Comparison of ENCODE assay signal across 8 cellular contexts in genomic region chr12:92144045-92144630, GRCh38. TPM values are rescaled to one million over a fixed set of nuclear protein-coding genes. Genes with fewer than 3 reads are reported as not detected.
A peak's percentile ranks its signal among the peaks of the same experiment; 100 is the strongest.
DNase-seq lines count a peak whose midpoint lies in the region; ATAC-seq and TF ChIP-seq lines count a peak whose summit lies in the region.

No MANE protein-coding gene starts in this region.

- TF ChIP-seq CTCF in OCI-LY7 (conservative IDR thresholded peaks at IDR 0.05; ENCODE audit: low read length) (peak; percentile 87), epithelial cell of proximal tubule (conservative IDR thresholded peaks at IDR 0.05; ENCODE audit: low read depth, low read length) (peak; percentile 85)

- peaks cover 24% of the 10 kb centered on the region for H3K4me1 ChIP-seq in OCI-LY7 (ENCODE audit: insufficient read depth, low read length, poor library complexity, severe bottlenecking)
- peaks cover 4 to 8% of the 10 kb centered on the region in 2 donors for H3K4me1 ChIP-seq in mucosa of rectum (ENCODE audit: control insufficient read depth in 2 of 2, insufficient read depth in 2 of 2, low read length in 2 of 2)

- ATAC-seq in GM18907 (IDR thresholded peaks at IDR 0.05; ENCODE audit: unreplicated experiment), result peak; percentile 26

- intact Hi-C loops in OCI-LY7 (cut with micrococcal nuclease; ENCODE audit: unreplicated experiment), result loop anchor here (1.0 to 5.0 kb wide), 4 partner anchors 109 to 332 kb away; no protein-coding TSS in a partner anchor

- peak overlapping the region; percentile 96 to 99 for H3K9ac ChIP-seq in mucosa of rectum (ENCODE audit: low read depth in 1 of 2, low read length in 2 of 2)

- no peak overlapping the region for H2AFZ ChIP-seq in OCI-LY7 (ENCODE audit: low read length)

- POLR2A ChIA-PET in OCI-LY7 (lab: Charles Lee), result interaction anchor here (0.6 to 5.5 kb wide), 17 partner anchors 8 to 424 kb away, joined by 3 to 86 read pairs (median 27); no protein-coding TSS in a partner anchor

- peak overlapping the region; percentile 98 for H3K4me2 ChIP-seq in OCI-LY7 (ENCODE audit: low read length)

- H3K27ac ChIP-seq in OCI-LY7 (ENCODE audit: low read depth, low read length, poor library complexity, severe bottlenecking), result peak overlapping the region; percentile 63
- peak overlapping the region; percentile 98 to 99 for H3K27ac ChIP-seq in mucosa of rectum (ENCODE audit: low read depth in 2 of 2, low read length in 2 of 2)

- CTCF ChIA-PET in OCI-LY7 (lab: Charles Lee; ENCODE audit: unreplicated experiment), result interaction anchor here (0.8 to 2.5 kb wide), 4 partner anchors 28 to 330 kb away, joined by 3 to 14 read pairs (median 6); no protein-coding TSS in a partner anchor

- peak overlapping the region; percentile 86 for H3K4me3 ChIP-seq in OCI-LY7 (ENCODE audit: low read depth, low read length, poor library complexity, severe bottlenecking)
- H3K4me3 ChIP-seq in epithelial cell of proximal tubule (ENCODE audit: low read depth, low read length), result peak overlapping the region; percentile 89
- peak overlapping the region; percentile 88 to 93 for H3K4me3 ChIP-seq in mucosa of rectum (ENCODE audit: low read length in 2 of 2)

- H3K27me3 ChIP-seq in mucosa of rectum (ENCODE audit: control insufficient read depth in 2 of 2, insufficient read depth in 2 of 2, low read length in 2 of 2), result no peaks in the 10 kb centered on the region

- no peaks in the 10 kb centered on the region for H3K9me2 ChIP-seq in OCI-LY7 (ENCODE audit: insufficient read depth, low read length)

- BruUV-seq in OCI-LY7 (replicated peaks; lab: Mats Ljungman, UMichigan), result no TSS peak

- H3K9me3 ChIP-seq in OCI-LY7 (ENCODE audit: low read length) (no peaks in the 10 kb centered on the region), mucosa of rectum (ENCODE audit: control insufficient read depth in 2 of 2, low read length in 2 of 2) (no peaks in the 10 kb centered on the region)

- peak; percentile 78 for DNase-seq in AG08395 (ENCODE audit: low spot score)
- peak; percentile 64 for DNase-seq in HuH-7.5 (ENCODE audit: low spot score)
- DNase-seq in OCI-LY7 (ENCODE audit: low spot score), result peak; percentile 88
- peak; percentile 60 for DNase-seq in activated T-cell treated with anti-CD3 and anti-CD28 coated beads for 24 hours (ENCODE audit: low read depth)
- peak; percentile 80 for DNase-seq in epithelial cell of proximal tubule (ENCODE audit: low read depth)
- peak; percentile 69 for DNase-seq in stimulated activated CD8-positive, alpha-beta memory T cell treated with anti-CD3 and anti-CD28 coated beads, Interleukin-4, amount 100 ng/mL, for 48 hours

- H3K79me2 ChIP-seq in OCI-LY7 (ENCODE audit: insufficient read depth, low read depth, low read length), result peaks cover 83% of the 10 kb centered on the region

- H3K36me3 ChIP-seq in OCI-LY7 (ENCODE audit: insufficient read depth, low read length) (peaks cover 58% of the 10 kb centered on the region), mucosa of rectum (ENCODE audit: control insufficient read depth in 2 of 2, insufficient read depth in 2 of 2, low read length in 2 of 2) (peaks cover 16 to 24% of the 10 kb centered on the region in 2 donors)

- peaks cover 56% of the 10 kb centered on the region for H4K20me1 ChIP-seq in OCI-LY7 (ENCODE audit: insufficient read depth, low read length)

RNA-seq across cellular contexts. Expression of gene BTG1, which starts 1.5 kb away (rescaled TPM):
- 18.0 and 32.8 TPM in 2 replicates for total RNA-seq in OCI-LY7 (2014; rRNA removed; shearing (Covaris generic))
- total RNA-seq in OCI-LY7 (2022) (93.4 and 102 TPM in 2 replicates), epithelial cell of proximal tubule (15.8 and 22.8 TPM in 2 replicates)

Comparison
In these comparisons a context has a peak if more than half of its experiments do, and no peak if none do; other contexts are left out.
1. Peak in every context shown above with its lines: DNase-seq, ATAC-seq, H3K4me3 ChIP-seq and H3K27ac ChIP-seq.